In the genomic region with DNA sequence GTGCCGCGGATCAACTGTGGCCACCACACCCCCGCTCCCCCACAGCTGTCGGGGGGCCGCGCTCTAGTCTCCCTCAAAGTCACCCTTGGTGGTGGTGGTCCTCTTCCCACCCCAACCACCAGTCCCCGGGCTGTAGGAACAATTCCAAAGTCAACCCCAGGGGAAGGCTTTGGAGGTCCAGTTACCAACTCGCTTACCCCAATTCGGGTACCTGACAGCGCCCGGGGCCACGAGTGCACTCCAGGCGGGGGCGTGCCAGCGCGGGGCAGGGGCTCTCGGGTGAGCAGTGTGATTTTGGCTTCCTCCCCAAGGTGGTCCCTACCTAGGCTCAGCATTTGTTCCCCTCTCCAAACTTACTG, we compare ENCODE assay signal across 8 cellular contexts. TPM values are rescaled to one million over a fixed set of nuclear protein-coding genes. Genes with fewer than 3 reads are reported as not detected.
A peak's percentile ranks its signal among the peaks of the same experiment; 100 is the strongest.
DNase-seq lines count a peak whose midpoint lies in the region; ATAC-seq and TF ChIP-seq lines count a peak whose summit lies in the region.

No MANE protein-coding gene starts in this region.

- H3K4me1 ChIP-seq in PC-3 (ENCODE audit: insufficient read depth, low read length) (peaks cover 29% of the 10 kb centered on the region), lower lobe of right lung (peaks cover 36% of the 10 kb centered on the region), tibial artery (peaks cover 4 to 43% (median 32%) of the 10 kb centered on the region in 4 donors)

- in situ Hi-C loops in GM13976 (cut with MboI; ENCODE audit: low sequenced_read_pairs, unreplicated experiment) (no loop called here), astrocyte of the cerebellum (cut with HindIII; ENCODE audit: low sequenced_read_pairs) (no loop called here)

- H3K4me3 ChIP-seq in PC-3 (ENCODE audit: low read length) (peak overlapping the region; percentile 66), astrocyte of the cerebellum (ENCODE audit: low read depth, low read length) (peak overlapping the region; percentile 98), lower lobe of right lung (peak overlapping the region; percentile 86), tibial artery (peak overlapping the region; percentile 70 to 95)

- H3K4me2 ChIP-seq in PC-3 (ENCODE audit: low read length) = peak overlapping the region; percentile 86

- H3F3A ChIP-seq in PC-3 (ENCODE audit: low read length, unreplicated experiment) = no peaks in the 10 kb centered on the region

- DNase-seq in GM13976 (ENCODE audit: low spot score) (peak; percentile 52), PC-3 (peak; percentile 63), astrocyte of the cerebellum (ENCODE audit: low read depth) (no peak), lower lobe of right lung (no peak), tibial artery (no peak), DMS153 treated with DMSO at 0.1 percent for 48 hours (lab: John Stamatoyannopoulos, UW; ENCODE audit: unreplicated experiment) (no peak)

- POLR2A ChIA-PET in PC-3 (lab: Charles Lee; ENCODE audit: unreplicated experiment) = interaction anchor here (0.6 to 0.7 kb wide), 2 partner anchors 94 to 403 kb away, joined by 4 to 5 read pairs; no protein-coding TSS in a partner anchor

- peak overlapping the region; percentile 3 for H3K27ac ChIP-seq in PC-3 (ENCODE audit: low read length)
- peak overlapping the region; percentile 95 for H3K27ac ChIP-seq in lower lobe of right lung
- H3K27ac ChIP-seq in tibial artery = peak overlapping the region; percentile 97 to 100

- TF ChIP-seq CTCF in GM13976 (IDR thresholded peaks at IDR 0.05; ENCODE audit: borderline replicate concordance, control extremely low read depth, extremely low read depth, insufficient read depth, missing control alignments) (no peak), PC-3 (conservative IDR thresholded peaks at IDR 0.05; ENCODE audit: low read depth, low read length) (peak; percentile 88), astrocyte of the cerebellum (IDR thresholded peaks at IDR 0.05; ENCODE audit: low read depth, low read length, missing control alignments) (no peak), lower lobe of right lung (IDR thresholded peaks at IDR 0.05) (no peak), tibial artery (IDR thresholded peaks at IDR 0.05) (no peak)

- H3K27me3 ChIP-seq in PC-3 (ENCODE audit: low read length) = no peaks in the 10 kb centered on the region
- no peaks in the 10 kb centered on the region for H3K27me3 ChIP-seq in lower lobe of right lung (ENCODE audit: low read depth)
- no peaks in the 10 kb centered on the region for H3K27me3 ChIP-seq in tibial artery

- H4K20me1 ChIP-seq in PC-3 (ENCODE audit: low read length) = peaks cover 21% of the 10 kb centered on the region

- H3K36me3 ChIP-seq in PC-3 (ENCODE audit: low read depth, low read length) (no peaks in the 10 kb centered on the region), lower lobe of right lung (no peaks in the 10 kb centered on the region), tibial artery (no peaks in the 10 kb centered on the region)

- H3K79me2 ChIP-seq in PC-3 (ENCODE audit: low read length) = peaks cover 39% of the 10 kb centered on the region

- no TSS peak for BruUV-seq in PC-3 (replicated peaks; lab: Mats Ljungman, UMichigan)

- no peaks in the 10 kb centered on the region for H3K9me3 ChIP-seq in PC-3 (ENCODE audit: low read length)
- H3K9me3 ChIP-seq in lower lobe of right lung = no peaks in the 10 kb centered on the region
- H3K9me3 ChIP-seq in tibial artery = no peaks in the 10 kb centered on the region

- ATAC-seq in PC-3 = peak; percentile 0
- ATAC-seq in lower lobe of right lung = no peak
- no peak for ATAC-seq in GM18858 (IDR thresholded peaks at IDR 0.05; ENCODE audit: unreplicated experiment)
- no peak for ATAC-seq in HG03108 (IDR thresholded peaks at IDR 0.05; ENCODE audit: unreplicated experiment)

- CTCF ChIA-PET in PC-3 (lab: Charles Lee) = interaction anchor here (0.6 to 4.1 kb wide), 3 partner anchors 94 to 127 kb away, joined by 4 to 36 read pairs (median 25); no protein-coding TSS in a partner anchor

- peak overlapping the region; percentile 80 for H2AFZ ChIP-seq in PC-3 (ENCODE audit: low read length)

- no peaks in the 10 kb centered on the region for H3K9me2 ChIP-seq in PC-3 (replicated peaks; ENCODE audit: low read length)

- intact Hi-C loops in PC-3 (cut with micrococcal nuclease) (loop anchor here (1.0 to 10.0 kb wide), 14 partner anchors 77 to 1039 kb away; a partner anchor contains a TSS), lower lobe of right lung (cut with DNase I) (no loop called here), tibial artery (cut with DNase I; ENCODE audit: low total_unique reads) (loop anchor here (5.0 kb wide), 2 partner anchors 129 to 381 kb away; no protein-coding TSS in a partner anchor)

- peak overlapping the region; percentile 18 for H3K9ac ChIP-seq in PC-3 (ENCODE audit: low read length)

RNA-seq across cellular contexts. Expression of a gene that starts 0.6 kb away (rescaled TPM):
- total RNA-seq in PC-3 (2014; rRNA removed) (55.4 and 84.2 TPM in 2 replicates), lower lobe of right lung (102 TPM)

Comparison
In these comparisons a context has a peak if more than half of its experiments do, and no peak if none do; other contexts are left out.
1. DNase-seq: peak in GM13976 (single experiment) and PC-3 (single experiment); none in astrocyte of the cerebellum (single experiment), lower lobe of right lung (single experiment), tibial artery (0 of 2) and DMS153 treated with DMSO at 0.1 percent for 48 hours (single experiment).
2. H3K27ac ChIP-seq: peak in every context shown above with its lines; median percentile 98 in tibial artery; 95 in lower lobe of right lung; 3 in PC-3.
3. Peak in every context shown above with its lines, with median percentiles within 50 percentile points of each other: H3K4me3 ChIP-seq.